Comparison of ENCODE assay signal across 12 cellular contexts in genomic region chr10:131812012-131812403, GRCh38.
"Had no signal": no experiment of that assay in that cellular context is flagged by ENCODE, and none has a peak within 500 bp of the region (broad histone marks: within the 10 kb centered on the region; RNA-seq: fewer than 3 reads in every experiment).

No MANE protein-coding gene starts in this region.

- H3K4me1 Mint-ChIP-seq: endodermal cell; naive thymus-derived CD8-positive, alpha-beta T cell had no signal

- ATAC-seq: foreskin keratinocyte; left cardiac atrium; naive thymus-derived CD8-positive, alpha-beta T cell; right cardiac atrium had no signal

- H3K27ac Mint-ChIP-seq: endodermal cell; naive thymus-derived CD8-positive, alpha-beta T cell; type B pancreatic cell had no signal

- H3K4me3 Mint-ChIP-seq: endodermal cell; naive thymus-derived CD8-positive, alpha-beta T cell; type B pancreatic cell had no signal

- H3K36me3 Mint-ChIP-seq: naive thymus-derived CD8-positive, alpha-beta T cell; type B pancreatic cell had no signal

- DNase-seq: dermis blood vessel endothelial cell; effector CD4-positive, alpha-beta T cell; endodermal cell; erythroblast; foreskin keratinocyte; left cardiac atrium; ovary; stimulated activated CD4-positive, alpha-beta T cell treated with anti-CD3 and anti-CD28 coated beads, Interleukin-2, amount 100 ng/mL, for 48 hours; stimulated activated naive CD4-positive, alpha-beta T cell treated with Interleukin-2 at 50 U/mL for 16 hours had no signal

- H3K9me3 Mint-ChIP-seq: endodermal cell; naive thymus-derived CD8-positive, alpha-beta T cell; type B pancreatic cell had no signal
